Comparison of ENCODE assay signal across 8 cellular contexts in genomic region chr10:92239600-92240288, GRCh38. TPM values are rescaled to one million over a fixed set of nuclear protein-coding genes. Genes with fewer than 3 reads are reported as not detected.
A peak's percentile ranks its signal among the peaks of the same experiment; 100 is the strongest.
DNase-seq lines count a peak whose midpoint lies in the region; ATAC-seq and TF ChIP-seq lines count a peak whose summit lies in the region.

No MANE protein-coding gene starts in this region.

- no peaks in the 10 kb centered on the region for H3K36me3 Mint-ChIP-seq in activated T-cell treated with anti-CD3 and anti-CD28 coated beads, Interleukin-2, amount 50 U/mL, for 4 hours (ENCODE audit: insufficient read depth)

- TF ChIP-seq CTCF in BE2C (IDR thresholded peaks at IDR 0.05; ENCODE audit: low read depth, low read length) = no peak
- no peak for TF ChIP-seq CTCF in MM.1S (IDR thresholded peaks at IDR 0.05; ENCODE audit: low read length)
- no peak for TF ChIP-seq CTCF in esophagus squamous epithelium (IDR thresholded peaks at IDR 0.05)

- ATAC-seq in GM21390 (IDR thresholded peaks at IDR 0.05; ENCODE audit: unreplicated experiment) = peak; percentile 35
- peak; percentile 82 to 89 for ATAC-seq in activated T-cell treated with anti-CD3 and anti-CD28 coated beads, Interleukin-2, amount 50 U/mL, for 4 hours
- ATAC-seq in GM18873 (IDR thresholded peaks at IDR 0.05; ENCODE audit: low FRiP score, unreplicated experiment) = no peak

- H3K4me1 ChIP-seq in BE2C = peaks cover 5% of the 10 kb centered on the region
- peaks cover 23% of the 10 kb centered on the region for H3K4me1 ChIP-seq in MM.1S (ENCODE audit: low read length)
- H3K4me1 ChIP-seq in esophagus squamous epithelium = peaks cover 7 to 80% (median 18%) of the 10 kb centered on the region in 3 donors

- H3K9me3 ChIP-seq in BE2C (no peaks in the 10 kb centered on the region), MM.1S (replicated peaks; ENCODE audit: insufficient read depth, low read length) (no peaks in the 10 kb centered on the region), esophagus squamous epithelium (no peaks in the 10 kb centered on the region)

- H3K27ac ChIP-seq in MM.1S (ENCODE audit: low read length) = peak overlapping the region; percentile 80; the same call in 1 of the 2 replicates
- H3K27ac ChIP-seq in esophagus squamous epithelium = peak overlapping the region; percentile 93 to 98 (median 96)
- peak overlapping the region; percentile 93 for H3K27ac ChIP-seq in substantia nigra (ENCODE audit: low read depth, low read length, poor library complexity, severe bottlenecking)

- DNase-seq in BE2C (peak; percentile 75), MM.1S (no peak), esophagus squamous epithelium (lab: John Stamatoyannopoulos, UW) (no peak), myocyte (ENCODE audit: low read depth) (peak; percentile 37), substantia nigra (lab: John Stamatoyannopoulos, UW) (peak in 45 of 49 donors; percentile 4 to 77 (median 47))
- DNase-seq in activated T-cell treated with anti-CD3 and anti-CD28 coated beads, Interleukin-2, amount 50 U/mL, for 4 hours = peak; percentile 27

- peak overlapping the region; percentile 94 for H3K4me3 Mint-ChIP-seq in activated T-cell treated with anti-CD3 and anti-CD28 coated beads, Interleukin-2, amount 50 U/mL, for 4 hours

- no peaks in the 10 kb centered on the region for H3K9me2 ChIP-seq in MM.1S (replicated peaks; ENCODE audit: insufficient read depth, low read length)

- H3K36me3 ChIP-seq in BE2C = no peaks in the 10 kb centered on the region
- H3K36me3 ChIP-seq in MM.1S (replicated peaks; ENCODE audit: insufficient read depth, low read length) = 0 out of 2 replicates have a peak, but pooled peaks cover 3% of the 10 kb centered on the region
- peaks cover 0 to 3% (median 0%) of the 10 kb centered on the region in 3 donors for H3K36me3 ChIP-seq in esophagus squamous epithelium

- H3K79me2 ChIP-seq in MM.1S (ENCODE audit: low read length) = peaks cover 45% of the 10 kb centered on the region

- H3K27me3 ChIP-seq in BE2C = no peaks in the 10 kb centered on the region
- H3K27me3 ChIP-seq in MM.1S (replicated peaks; ENCODE audit: insufficient read depth, low read length) = no peaks in the 10 kb centered on the region
- no peaks in the 10 kb centered on the region for H3K27me3 ChIP-seq in esophagus squamous epithelium

- H3K4me3 ChIP-seq in BE2C (ENCODE audit: low read depth, low read length) = peak overlapping the region; percentile 94
- H3K4me3 ChIP-seq in MM.1S (ENCODE audit: low read length) = peak overlapping the region; percentile 71
- peak overlapping the region; percentile 76 to 95 (median 90) for H3K4me3 ChIP-seq in esophagus squamous epithelium

- peak overlapping the region; percentile 71 for H2AFZ ChIP-seq in MM.1S (ENCODE audit: low read length)

- H3K4me1 Mint-ChIP-seq in activated T-cell treated with anti-CD3 and anti-CD28 coated beads, Interleukin-2, amount 50 U/mL, for 4 hours (ENCODE audit: low read depth) = peaks cover 35% of the 10 kb centered on the region

- peak overlapping the region; percentile 75 for H3K9ac ChIP-seq in MM.1S (ENCODE audit: low read length)

- peaks cover 6% of the 10 kb centered on the region for H3K27me3 Mint-ChIP-seq in activated T-cell treated with anti-CD3 and anti-CD28 coated beads, Interleukin-2, amount 50 U/mL, for 4 hours (ENCODE audit: low read depth)

- no CpG with 5 or more reads among the region's 69 CpGs for WGBS in esophagus squamous epithelium, 2 donors

- H3K9me3 Mint-ChIP-seq in activated T-cell treated with anti-CD3 and anti-CD28 coated beads, Interleukin-2, amount 50 U/mL, for 4 hours = no peaks in the 10 kb centered on the region

- intact Hi-C loops in esophagus squamous epithelium (cut with DNase I) = no loop called here

- no peaks in the 10 kb centered on the region for H4K20me1 ChIP-seq in MM.1S (ENCODE audit: insufficient read depth, low read length)

- H3F3A ChIP-seq in MM.1S (ENCODE audit: insufficient read depth, low read length) = peaks cover 18% of the 10 kb centered on the region

- TF ChIP-seq POLR2A in esophagus squamous epithelium (IDR thresholded peaks at IDR 0.05) = no peak

- H3K4me2 ChIP-seq in MM.1S (ENCODE audit: low read depth, low read length) = peak overlapping the region; percentile 90

RNA-seq across cellular contexts. Expression of gene CPEB3, which starts 51.1 kb away (rescaled TPM):
- polyA plus RNA-seq in BE2C (2012; ENCODE audit: insufficient read depth, insufficient read length, low read depth) = 0.77 TPM
- under 1 TPM; 0.68 to 0.92 (median 0.82) TPM for total RNA-seq in activated T-cell treated with anti-CD3 and anti-CD28 coated beads, Interleukin-2, amount 50 U/mL, for 4 hours
- total RNA-seq in esophagus squamous epithelium = 1 to 10 TPM; 5.5 to 8.8 (median 7.3) TPM
- total RNA-seq in myocyte = 3.9 and 8.6 TPM in 2 replicates
- polyA plus RNA-seq in myocyte (2012) = 1.2 TPM

RNA-seq across cellular contexts. Expression of gene MARCHF5, which starts 51.2 kb away (rescaled TPM):
- polyA plus RNA-seq in BE2C (2012; ENCODE audit: insufficient read depth, insufficient read length, low read depth) = 26.2 TPM
- 10 to 100 TPM; 29.1 to 31.6 (median 29.5) TPM for total RNA-seq in activated T-cell treated with anti-CD3 and anti-CD28 coated beads, Interleukin-2, amount 50 U/mL, for 4 hours
- total RNA-seq in esophagus squamous epithelium = 10 to 100 TPM; 17.6 to 29.9 (median 27.0) TPM
- 13.0 and 13.3 TPM in 2 replicates for total RNA-seq in myocyte
- polyA plus RNA-seq in myocyte (2012) = 29.2 TPM

Comparison
In these comparisons a context has a peak if more than half of its experiments do, and no peak if none do; other contexts are left out.
1. DNase-seq: peak in BE2C (single experiment), activated T-cell treated with anti-CD3 and anti-CD28 coated beads, Interleukin-2, amount 50 U/mL, for 4 hours (single experiment), myocyte (single experiment) and substantia nigra (45 of 49); none in MM.1S (single experiment) and esophagus squamous epithelium (single experiment).
2. Peak in every context shown above with its lines, with median percentiles within 50 percentile points of each other: H3K4me3 ChIP-seq and H3K27ac ChIP-seq.